In the genomic region with DNA sequence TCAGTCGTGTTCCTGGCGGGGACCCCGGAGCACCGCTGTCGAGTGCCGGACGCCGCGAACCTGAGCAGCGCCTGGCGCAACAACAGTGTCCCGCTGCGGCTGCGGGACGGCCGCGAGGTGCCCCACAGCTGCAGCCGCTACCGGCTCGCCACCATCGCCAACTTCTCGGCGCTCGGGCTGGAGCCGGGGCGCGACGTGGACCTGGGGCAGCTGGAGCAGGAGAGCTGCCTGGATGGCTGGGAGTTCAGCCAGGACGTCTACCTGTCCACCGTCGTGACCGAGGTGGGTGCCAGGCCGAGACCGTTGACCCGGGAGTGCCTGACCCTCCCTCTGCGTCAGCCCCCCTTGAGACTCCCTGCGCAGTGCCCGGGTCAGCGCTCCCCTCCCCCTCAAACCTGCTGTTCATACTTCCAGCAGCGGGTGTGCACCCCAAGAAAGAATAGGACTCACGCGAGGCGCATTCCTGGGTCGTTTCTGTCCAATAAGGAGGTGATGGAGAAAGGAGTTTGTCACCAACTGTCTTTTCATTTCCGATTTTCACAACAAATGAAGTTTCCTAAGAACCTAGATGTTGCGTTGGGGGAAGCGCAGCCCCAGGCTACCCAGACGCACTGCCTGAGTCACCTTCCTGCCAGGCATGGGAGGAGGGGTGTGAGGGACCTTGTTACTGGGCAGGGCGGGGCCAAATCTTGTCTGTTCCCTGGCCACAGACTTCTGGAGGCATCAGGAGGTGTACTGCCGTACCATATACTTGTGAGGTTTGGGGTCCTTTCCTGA, we compare ENCODE assay signal across 8 cellular contexts. TPM values are rescaled to one million over a fixed set of nuclear protein-coding genes. Genes with fewer than 3 reads are reported as not detected.
DNase-seq lines count a peak whose midpoint lies in the region; ATAC-seq and TF ChIP-seq lines count a peak whose summit lies in the region.

No MANE protein-coding gene starts in this region.

- ATAC-seq in naive thymus-derived CD8-positive, alpha-beta T cell = peak in 1 of 2 donors; percentile 22
- peak; percentile 67 for ATAC-seq in stimulated activated naive CD8-positive, alpha-beta T cell treated with anti-CD3 and anti-CD28 coated beads, Interleukin-15, Interleukin-2, amounts not matched to agents 100 U/mL and 50 U/mL, for 24 hours

- peak overlapping the region in 8 of 10 donors; percentile 38 to 89 (median 70) for H3K27ac Mint-ChIP-seq in naive thymus-derived CD8-positive, alpha-beta T cell

- H3K27me3 Mint-ChIP-seq in naive thymus-derived CD8-positive, alpha-beta T cell = peaks cover 0 to 14% (median 3%) of the 10 kb centered on the region in 5 donors

- peaks cover 8 to 34% (median 20%) of the 10 kb centered on the region in 4 donors for H3K4me1 Mint-ChIP-seq in naive thymus-derived CD8-positive, alpha-beta T cell

- H3K4me3 Mint-ChIP-seq in naive thymus-derived CD8-positive, alpha-beta T cell = peak overlapping the region; percentile 85 to 95 (median 92)

- POLR2A ChIA-PET in naive thymus-derived CD8-positive, alpha-beta T cell (lab: Charles Lee) = no interaction called here

- no peaks in the 10 kb centered on the region for H3K9me3 Mint-ChIP-seq in naive thymus-derived CD8-positive, alpha-beta T cell

- TF ChIP-seq POLR2A in erythroblast (IDR thresholded peaks at IDR 0.05; ENCODE audit: low read length) = peak; percentile 74

- no peaks in the 10 kb centered on the region for H3K36me3 Mint-ChIP-seq in naive thymus-derived CD8-positive, alpha-beta T cell

- peak; percentile 95 for DNase-seq in CD1c-positive myeloid dendritic cell (ENCODE audit: extremely low spot score)
- peak; percentile 89 for DNase-seq in H4 (ENCODE audit: low spot score)
- DNase-seq in NOMO-1 treated with dmso at 0.1 percent for 144 hours (lab: John Stamatoyannopoulos, UW; ENCODE audit: unreplicated experiment) = peak; percentile 98
- peak; percentile 78 for DNase-seq in activated CD8-positive, alpha-beta memory T cell treated with anti-CD3 and anti-CD28 coated beads, Interleukin-2, amount 50 U/mL, for 4 hours
- DNase-seq in erythroblast (lab: John Stamatoyannopoulos, UW) = peak; percentile 82 to 90
- DNase-seq in naive thymus-derived CD8-positive, alpha-beta T cell = peak in 6 of 10 donors; percentile 5 to 44 (median 20)
- DNase-seq in stimulated activated naive CD8-positive, alpha-beta T cell treated with anti-CD3 and anti-CD28 coated beads, Interleukin-15, Interleukin-2, amounts not matched to agents 100 U/mL and 50 U/mL, for 24 hours = peak; percentile 83
- DNase-seq in GM19240 (ENCODE audit: insufficient read length, low spot score) = no peak

RNA-seq across cellular contexts. Expression of a gene that starts 0.7 kb away (rescaled TPM):
- total RNA-seq in H4 (2014; rRNA removed; shearing (Covaris generic)) = 4.2 and 5.1 TPM in 2 replicates
- not detected for total RNA-seq in naive thymus-derived CD8-positive, alpha-beta T cell
- polyA plus RNA-seq in naive thymus-derived CD8-positive, alpha-beta T cell = not detected

RNA-seq across cellular contexts. Expression of a gene that starts 37.4 kb away (rescaled TPM):
- total RNA-seq in H4 (2014; rRNA removed; shearing (Covaris generic)) = 79.8 and 96.0 TPM in 2 replicates
- total RNA-seq in naive thymus-derived CD8-positive, alpha-beta T cell = not detected
- polyA plus RNA-seq in naive thymus-derived CD8-positive, alpha-beta T cell = not detected

Comparison
In these comparisons a context has a peak if more than half of its experiments do, and no peak if none do; other contexts are left out.
1. RNA of a gene that starts 37.4 kb away (total RNA-seq): 79.8 to 96.0 TPM in H4; not detected in naive thymus-derived CD8-positive, alpha-beta T cell; every median in the first group is over 10 times any median in the second.